Comparison of ENCODE assay signal across 15 cellular contexts in the genomic region with DNA sequence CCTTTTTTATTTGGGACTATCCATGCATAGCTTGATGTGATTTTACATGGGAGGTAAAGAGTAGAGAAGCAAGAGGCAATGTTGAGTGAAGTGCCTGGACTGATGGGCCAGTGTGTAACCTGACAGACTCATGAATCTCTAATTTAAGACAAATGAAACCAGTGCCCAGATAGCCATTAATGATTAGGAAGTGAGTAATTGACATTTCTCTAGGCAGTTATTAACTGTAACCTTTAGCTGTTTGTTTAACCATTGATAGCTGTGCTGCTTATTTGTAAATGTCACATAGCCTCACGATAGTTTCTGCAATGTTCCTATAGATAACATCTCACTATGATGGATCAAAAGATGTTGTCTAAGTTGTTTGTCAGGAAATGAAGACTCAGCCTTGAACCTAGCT.
"Had no signal": no experiment of that assay in that cellular context is flagged by ENCODE, and none has a peak within 500 bp of the region (broad histone marks: within the 10 kb centered on the region; RNA-seq: fewer than 3 reads in every experiment).

No MANE protein-coding gene starts in this region.

- ATAC-seq: activated T-helper 17 cell treated with anti-CD3 and anti-CD28 coated beads, Interleukin-2, amount 50 U/mL, for 72 hours; natural killer cell treated with Interleukin-12 subunit alpha and Interleukin-12 subunit beta and Interleukin-15 and Interleukin-18, amount 100 ng/mL, for 72 hours; right lobe of liver; stimulated activated naive B cell treated with anti-CD40 and anti-IgM and Interleukin-4, amounts not matched to agents 10 μg/mL and 1 μg/mL and 100 μg/mL, for 72 hours had no signal

- DNase-seq: activated B cell treated with CpG ODN at 0.5 μM for 24 hours; activated CD4-positive, alpha-beta T cell treated with anti-CD3 and anti-CD28 coated beads, Interleukin-2, amount 10 ng/mL, durations not matched to agents 7 days and 5 days; activated CD8-positive, alpha-beta memory T cell treated with anti-CD3 and anti-CD28 coated beads for 24 hours; activated naive CD4-positive, alpha-beta T cell treated with anti-CD3 and anti-CD28 coated beads, Interleukin-2, amount 10 ng/mL, durations not matched to agents 7 days and 5 days; activated T-cell treated with anti-CD3 and anti-CD28 coated beads for 4 hours; esophagus squamous epithelium; foreskin fibroblast; head of caudate nucleus; left ventricle myocardium inferior; occipital lobe; right lobe of liver; stimulated activated CD4-positive, alpha-beta T cell treated with anti-CD3 and anti-CD28 coated beads, Interleukin-1b, Interleukin-23, amount 100 ng/mL, for 48 hours; stimulated activated naive B cell treated with anti-CD40 and anti-IgM and Interleukin-4, amounts not matched to agents 10 μg/mL and 1 μg/mL and 100 μg/mL, for 72 hours had no signal
